In the genomic region with DNA sequence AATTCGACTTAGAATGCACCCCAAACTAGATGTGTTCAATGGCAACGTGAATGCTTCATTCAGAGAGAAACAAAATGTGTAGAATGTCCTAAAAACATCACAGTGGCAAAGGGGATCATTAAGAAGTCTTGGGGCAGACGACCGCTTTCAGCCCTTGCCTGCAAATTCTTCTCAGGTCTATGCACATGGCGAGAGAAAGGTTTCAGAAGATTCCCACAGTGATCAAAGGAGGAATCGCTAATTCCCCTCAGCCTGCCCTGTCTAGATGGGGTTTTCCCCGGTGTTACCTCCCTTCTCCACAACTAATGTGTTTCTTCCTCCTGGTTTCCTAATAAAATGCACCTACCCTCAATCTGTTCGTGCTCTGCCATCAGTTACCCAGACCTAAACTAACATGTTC, we compare ENCODE assay signal across 26 cellular contexts.
"Had no signal": no experiment of that assay in that cellular context is flagged by ENCODE, and none has a peak within 500 bp of the region (broad histone marks: within the 10 kb centered on the region; RNA-seq: fewer than 3 reads in every experiment).

No MANE protein-coding gene starts in this region.

- H3K4me3 Mint-ChIP-seq: activated naive CD8-positive, alpha-beta T cell; memory B cell; natural killer cell treated with Interleukin-12 subunit alpha and Interleukin-12 subunit beta and Interleukin-15 and Interleukin-18, amount 100 ng/mL, for 72 hours; stimulated activated memory B cell treated with anti-CD40 and anti-IgM and Interleukin-4, amounts not matched to agents 10 μg/mL and 1 μg/mL and 100 μg/mL, for 72 hours; stimulated activated naive CD8-positive, alpha-beta T cell treated with anti-CD3 and anti-CD28 coated beads, Interleukin-15, amount 100 ng/mL, for 72 hours; T-helper 1 cell treated with Interleukin-12 subunit alpha and Interleukin-12 subunit beta and Interleukin-4 antibody, amounts not matched to agents 30 μg/mL and 1 μg/mL, for 36 hours had no signal

- DNase-seq: activated effector memory CD4-positive, alpha-beta T cell treated with Interleukin-2 at 50 U/mL for 16 hours; activated naive CD4-positive, alpha-beta T cell treated with Interleukin-2 at 50 U/mL for 16 hours; activated T-cell treated with anti-CD3 and anti-CD28 coated beads for 4 hours; anterior cingulate cortex; cerebellar nuclear complex; colonic mucosa; effector CD8-positive, alpha-beta T cell; nucleus accumbens; pancreas; psoas muscle; stimulated activated CD4-positive, alpha-beta T cell treated with anti-CD3 and anti-CD28 coated beads, Interleukin-1b, Interleukin-23, amount 100 ng/mL, for 48 hours; stimulated activated CD4-positive, alpha-beta T cell treated with anti-CD3 and anti-CD28 coated beads, Interleukin-4, amount 100 ng/mL, for 4 hours; stimulated activated CD8-positive, alpha-beta memory T cell treated with anti-CD3 and anti-CD28 coated beads, Interleukin-4, amount 100 ng/mL, for 48 hours; stimulated activated naive CD8-positive, alpha-beta T cell treated with anti-CD3 and anti-CD28 coated beads, Interleukin-15, amount 100 ng/mL, for 72 hours; substantia nigra; SW 1271; T-helper 9 cell; upper lobe of left lung had no signal

- H3K27me3 ChIP-seq: colonic mucosa, pancreas, upper lobe of left lung had no signal

- H3K27ac ChIP-seq: colonic mucosa, pancreas, psoas muscle, upper lobe of left lung had no signal

- H3K36me3 ChIP-seq: colonic mucosa, pancreas, upper lobe of left lung had no signal

- H3K4me1 ChIP-seq: psoas muscle had no signal

- H3K4me3 ChIP-seq: colonic mucosa, pancreas, psoas muscle, smooth muscle cell, upper lobe of left lung had no signal

- ATAC-seq: natural killer cell treated with Interleukin-12 subunit alpha and Interleukin-12 subunit beta and Interleukin-15 and Interleukin-18, amount 100 ng/mL, for 72 hours; pancreas; psoas muscle; stimulated activated memory B cell treated with anti-CD40 and anti-IgM and Interleukin-4, amounts not matched to agents 10 μg/mL and 1 μg/mL and 100 μg/mL, for 72 hours; stimulated activated naive CD8-positive, alpha-beta T cell treated with anti-CD3 and anti-CD28 coated beads, Interleukin-15, amount 100 ng/mL, for 72 hours had no signal

- FAIRE-seq: frontal cortex, pancreas, TTC549 had no signal

- H3K9me3 ChIP-seq: colonic mucosa, pancreas, psoas muscle, upper lobe of left lung had no signal

- H3K27me3 Mint-ChIP-seq: activated naive CD8-positive, alpha-beta T cell had no signal

- H3K36me3 Mint-ChIP-seq: activated naive CD8-positive, alpha-beta T cell; natural killer cell treated with Interleukin-12 subunit alpha and Interleukin-12 subunit beta and Interleukin-15 and Interleukin-18, amount 100 ng/mL, for 72 hours; stimulated activated memory B cell treated with anti-CD40 and anti-IgM and Interleukin-4, amounts not matched to agents 10 μg/mL and 1 μg/mL and 100 μg/mL, for 72 hours had no signal

- H3K4me1 Mint-ChIP-seq: memory B cell; stimulated activated memory B cell treated with anti-CD40 and anti-IgM and Interleukin-4, amounts not matched to agents 10 μg/mL and 1 μg/mL and 100 μg/mL, for 72 hours had no signal

- H3K27ac Mint-ChIP-seq: activated naive CD8-positive, alpha-beta T cell; memory B cell; natural killer cell treated with Interleukin-12 subunit alpha and Interleukin-12 subunit beta and Interleukin-15 and Interleukin-18, amount 100 ng/mL, for 72 hours; stimulated activated memory B cell treated with anti-CD40 and anti-IgM and Interleukin-4, amounts not matched to agents 10 μg/mL and 1 μg/mL and 100 μg/mL, for 72 hours; T-helper 1 cell treated with Interleukin-12 subunit alpha and Interleukin-12 subunit beta and Interleukin-4 antibody, amounts not matched to agents 30 μg/mL and 1 μg/mL, for 36 hours had no signal

- H3K9me3 Mint-ChIP-seq: natural killer cell treated with Interleukin-12 subunit alpha and Interleukin-12 subunit beta and Interleukin-15 and Interleukin-18, amount 100 ng/mL, for 72 hours; stimulated activated naive CD8-positive, alpha-beta T cell treated with anti-CD3 and anti-CD28 coated beads, Interleukin-15, amount 100 ng/mL, for 72 hours; T-helper 1 cell treated with Interleukin-12 subunit alpha and Interleukin-12 subunit beta and Interleukin-4 antibody, amounts not matched to agents 30 μg/mL and 1 μg/mL, for 36 hours had no signal

- H3K4me2 ChIP-seq: smooth muscle cell had no signal
